Comparison of ENCODE assay signal across 21 cellular contexts in genomic region chr10:112520864-112521263, GRCh38.
"Had no signal": no experiment of that assay in that cellular context is flagged by ENCODE, and none has a peak within 500 bp of the region (broad histone marks: within the 10 kb centered on the region; RNA-seq: fewer than 3 reads in every experiment).

No MANE protein-coding gene starts in this region.

- H3K4me3 ChIP-seq: gastrocnemius medialis, heart right ventricle, pancreas, smooth muscle cell, tibial artery, upper lobe of left lung, uterus had no signal

- DNase-seq: dermis blood vessel endothelial cell; erythroblast; gastrocnemius medialis; heart right ventricle; hypothalamus; kidney glomerular epithelial cell; mesendoderm; naive B cell; occipital lobe; pancreas; right cardiac atrium; stimulated activated CD4-positive, alpha-beta T cell treated with anti-CD3 and anti-CD28 coated beads, Interleukin-4, amount 100 ng/mL, for 1 hour; stimulated activated CD8-positive, alpha-beta memory T cell treated with anti-CD3 and anti-CD28 coated beads, Interleukin-4, amount 100 ng/mL, for 48 hours; tibial artery; upper lobe of left lung; uterus had no signal

- H3K4me2 ChIP-seq: smooth muscle cell had no signal

- H3K36me3 ChIP-seq: gastrocnemius medialis, heart right ventricle, pancreas, tibial artery, upper lobe of left lung, uterus had no signal

- H3K4me1 Mint-ChIP-seq: nephron had no signal

- H3K27ac Mint-ChIP-seq: naive B cell; nephron; progenitor cell of endocrine pancreas; stimulated activated effector memory CD8-positive, alpha-beta T cell treated with anti-CD3 and anti-CD28 coated beads, Interleukin-12 subunit alpha, Interleukin-12 subunit beta, amount 100 ng/mL, for 72 hours; stimulated activated naive CD8-positive, alpha-beta T cell treated with anti-CD3 and anti-CD28 coated beads, Interleukin-15, Interleukin-2, amounts not matched to agents 100 ng/mL and 50 ng/mL, for 24 hours had no signal

- H3K27me3 Mint-ChIP-seq: naive B cell; progenitor cell of endocrine pancreas; stimulated activated naive CD8-positive, alpha-beta T cell treated with anti-CD3 and anti-CD28 coated beads, Interleukin-15, Interleukin-2, amounts not matched to agents 100 ng/mL and 50 ng/mL, for 24 hours had no signal

- H3K4me1 ChIP-seq: uterus had no signal

- H3K4me3 Mint-ChIP-seq: naive B cell; nephron; stimulated activated effector memory CD8-positive, alpha-beta T cell treated with anti-CD3 and anti-CD28 coated beads, Interleukin-12 subunit alpha, Interleukin-12 subunit beta, amount 100 ng/mL, for 72 hours; stimulated activated naive CD8-positive, alpha-beta T cell treated with anti-CD3 and anti-CD28 coated beads, Interleukin-15, Interleukin-2, amounts not matched to agents 100 ng/mL and 50 ng/mL, for 24 hours had no signal

- H3K9me3 Mint-ChIP-seq: naive B cell; nephron; stimulated activated effector memory CD8-positive, alpha-beta T cell treated with anti-CD3 and anti-CD28 coated beads, Interleukin-12 subunit alpha, Interleukin-12 subunit beta, amount 100 ng/mL, for 72 hours; stimulated activated naive CD8-positive, alpha-beta T cell treated with anti-CD3 and anti-CD28 coated beads, Interleukin-15, Interleukin-2, amounts not matched to agents 100 ng/mL and 50 ng/mL, for 24 hours had no signal

- H3K27ac ChIP-seq: gastrocnemius medialis, heart right ventricle, pancreas, tibial artery, upper lobe of left lung, uterus had no signal

- H3K27me3 ChIP-seq: gastrocnemius medialis, heart right ventricle, pancreas, tibial artery, upper lobe of left lung, uterus had no signal

- ATAC-seq: gastrocnemius medialis; heart right ventricle; pancreas; right cardiac atrium; stimulated activated effector memory CD8-positive, alpha-beta T cell treated with anti-CD3 and anti-CD28 coated beads, Interleukin-12 subunit alpha, Interleukin-12 subunit beta, amount 100 ng/mL, for 72 hours had no signal

- H3K9me3 ChIP-seq: gastrocnemius medialis, heart right ventricle, pancreas, tibial artery, upper lobe of left lung, uterus had no signal

- H3K36me3 Mint-ChIP-seq: naive B cell; stimulated activated effector memory CD8-positive, alpha-beta T cell treated with anti-CD3 and anti-CD28 coated beads, Interleukin-12 subunit alpha, Interleukin-12 subunit beta, amount 100 ng/mL, for 72 hours had no signal
